ENCODE assay signal across 8 cellular contexts in genomic region chr14:73245401-73246325, GRCh38. TPM values are rescaled to one million over a fixed set of nuclear protein-coding genes. Genes with fewer than 3 reads are reported as not detected.
DNase-seq lines count a peak whose midpoint lies in the region; ATAC-seq and TF ChIP-seq lines count a peak whose summit lies in the region.

No MANE protein-coding gene starts in this region.

- H3K36me3 ChIP-seq in Loucy (ENCODE audit: insufficient read depth, low read length) (no peaks in the 10 kb centered on the region), esophagus squamous epithelium (peaks cover 0 to 3% (median 0%) of the 10 kb centered on the region in 3 donors), parathyroid adenoma (ENCODE audit: control insufficient read depth, insufficient read depth, low read length) (no peaks in the 10 kb centered on the region)

- CTCF ChIA-PET in activated CD8-positive, alpha-beta T cell treated with anti-CD3 and anti-CD28 coated beads for 36 hours (lab: Charles Lee), result no interaction called here

- H3K9ac ChIP-seq in Loucy (ENCODE audit: low read depth, low read length, poor library complexity, severe bottlenecking), result peak overlapping the region; percentile 63
- H3K9ac ChIP-seq in parathyroid adenoma, result no peak overlapping the region

- H3K27me3 ChIP-seq in Loucy (ENCODE audit: insufficient read depth, low read length, poor library complexity, severe bottlenecking) (no peaks in the 10 kb centered on the region), esophagus squamous epithelium (peaks cover 0 to 7% (median 0%) of the 10 kb centered on the region in 4 donors), parathyroid adenoma (ENCODE audit: control insufficient read depth, insufficient read depth, low read length) (no peaks in the 10 kb centered on the region)

- H3K9me3 Mint-ChIP-seq in activated CD8-positive, alpha-beta T cell treated with anti-CD3 and anti-CD28 coated beads for 36 hours, result no peaks in the 10 kb centered on the region

- H3K9me3 ChIP-seq in Loucy (ENCODE audit: insufficient read depth, low read depth, low read length), result no peaks in the 10 kb centered on the region
- no peaks in the 10 kb centered on the region for H3K9me3 ChIP-seq in esophagus squamous epithelium
- no peaks in the 10 kb centered on the region for H3K9me3 ChIP-seq in parathyroid adenoma (ENCODE audit: control insufficient read depth, low read length)

- H3K27me3 Mint-ChIP-seq in activated CD8-positive, alpha-beta T cell treated with anti-CD3 and anti-CD28 coated beads for 36 hours, result peaks cover 38% of the 10 kb centered on the region

- H3F3A ChIP-seq in Loucy (ENCODE audit: low read depth), result 0 out of 2 replicates have a peak, but pooled peaks cover 3% of the 10 kb centered on the region

- H3K4me3 ChIP-seq in Loucy (ENCODE audit: low read length, poor library complexity, severe bottlenecking) (peak overlapping the region; percentile 73), esophagus squamous epithelium (peak overlapping the region; percentile 44 to 79 (median 58)), parathyroid adenoma (ENCODE audit: low read depth, low read length) (no peak overlapping the region)

- peak; percentile 69 for ATAC-seq in GM19324 (IDR thresholded peaks at IDR 0.05; ENCODE audit: low FRiP score, unreplicated experiment)
- ATAC-seq in activated CD8-positive, alpha-beta T cell treated with anti-CD3 and anti-CD28 coated beads for 36 hours, result peak; percentile 85
- no peak for ATAC-seq in GM19328 (IDR thresholded peaks at IDR 0.05; ENCODE audit: unreplicated experiment)

- TF ChIP-seq CTCF in Loucy (conservative IDR thresholded peaks at IDR 0.05; ENCODE audit: low read length) (no peak), esophagus squamous epithelium (IDR thresholded peaks at IDR 0.05) (no peak), parathyroid adenoma (IDR thresholded peaks at IDR 0.05) (no peak)
- no peak for TF ChIP-seq CTCF in activated CD8-positive, alpha-beta T cell treated with anti-CD3 and anti-CD28 coated beads for 36 hours (IDR thresholded peaks at IDR 0.05)

- H3K79me2 ChIP-seq in Loucy (ENCODE audit: insufficient read depth, low read length), result no peaks in the 10 kb centered on the region
- H3K79me2 ChIP-seq in parathyroid adenoma, result no peaks in the 10 kb centered on the region

- peak overlapping the region in 3 of 4 donors; percentile 33 to 44 (median 35) for H3K27ac ChIP-seq in esophagus squamous epithelium
- no peak overlapping the region for H3K27ac ChIP-seq in parathyroid adenoma

- peak overlapping the region; percentile 64 for H3K4me3 Mint-ChIP-seq in activated CD8-positive, alpha-beta T cell treated with anti-CD3 and anti-CD28 coated beads for 36 hours

- H2AFZ ChIP-seq in Loucy (ENCODE audit: low read length) (peak overlapping the region; percentile 92), parathyroid adenoma (peak overlapping the region; percentile 66)

- POLR2A ChIA-PET in activated CD8-positive, alpha-beta T cell treated with anti-CD3 and anti-CD28 coated beads for 36 hours (lab: Charles Lee), result interaction anchor here (1.0 kb wide), 1 partner anchor 12 kb away, joined by 3 read pairs; no protein-coding TSS in a partner anchor

- H3K4me1 ChIP-seq in Loucy (ENCODE audit: insufficient read depth, low read length, poor library complexity, severe bottlenecking), result peaks cover 44% of the 10 kb centered on the region
- H3K4me1 ChIP-seq in esophagus squamous epithelium, result peaks cover 25 to 50% (median 32%) of the 10 kb centered on the region in 3 donors
- no peaks in the 10 kb centered on the region for H3K4me1 ChIP-seq in parathyroid adenoma

- peak in 1 of 4 donors; percentile 37 for TF ChIP-seq POLR2A in esophagus squamous epithelium (IDR thresholded peaks at IDR 0.05)

- whole genome bisulfite sequencing in esophagus squamous epithelium, 2 donors, result 42 to 43% methylated on average over 4 to 8 of the region's 67 CpGs

- no peak overlapping the region for H3K27ac Mint-ChIP-seq in activated CD8-positive, alpha-beta T cell treated with anti-CD3 and anti-CD28 coated beads for 36 hours

- intact Hi-C loops in activated CD8-positive, alpha-beta T cell treated with anti-CD3 and anti-CD28 coated beads for 36 hours (cut with micrococcal nuclease), result no loop called here
- intact Hi-C loops in esophagus squamous epithelium (cut with DNase I), result no loop called here

- H3K4me1 Mint-ChIP-seq in activated CD8-positive, alpha-beta T cell treated with anti-CD3 and anti-CD28 coated beads for 36 hours (ENCODE audit: low read depth), result peaks cover 21% of the 10 kb centered on the region

- DNase-seq in AG20443 (ENCODE audit: low spot score) (peak; percentile 87), esophagus squamous epithelium (lab: John Stamatoyannopoulos, UW) (no peak), DMS 273 treated with DMSO at 0.1 percent for 48 hours (lab: John Stamatoyannopoulos, UW) (no peak)
- peak; percentile 60 for DNase-seq in activated CD8-positive, alpha-beta T cell treated with anti-CD3 and anti-CD28 coated beads for 36 hours

- H3K9me2 ChIP-seq in Loucy (replicated peaks; ENCODE audit: low read depth, low read length), result no peaks in the 10 kb centered on the region

- H3K4me2 ChIP-seq in Loucy (ENCODE audit: low read depth, low read length, poor library complexity, severe bottlenecking) (peak overlapping the region; percentile 76), parathyroid adenoma (ENCODE audit: low read length) (no peak overlapping the region)

- H4K20me1 ChIP-seq in Loucy (ENCODE audit: insufficient read depth, low read length, poor library complexity, severe bottlenecking), result no peaks in the 10 kb centered on the region

- no peaks in the 10 kb centered on the region for H3K36me3 Mint-ChIP-seq in activated CD8-positive, alpha-beta T cell treated with anti-CD3 and anti-CD28 coated beads for 36 hours (ENCODE audit: low read depth)

RNA-seq across cellular contexts. Expression of gene PAPLN, which starts 8.4 kb away (rescaled TPM):
- total RNA-seq in activated CD8-positive, alpha-beta T cell treated with anti-CD3 and anti-CD28 coated beads for 36 hours, result under 1 TPM; 0.29 to 0.47 TPM
- 10 to 100 TPM in 1 of 4 donors, 1 to 10 TPM in 3; 2.2 to 12.6 (median 5.4) TPM for total RNA-seq in esophagus squamous epithelium

Comparison
In these comparisons a context has a peak if more than half of its experiments do, and no peak if none do; other contexts are left out.
1. DNase-seq: peak in AG20443 (single experiment) and activated CD8-positive, alpha-beta T cell treated with anti-CD3 and anti-CD28 coated beads for 36 hours (single experiment); none in esophagus squamous epithelium (single experiment) and DMS 273 treated with DMSO at 0.1 percent for 48 hours (single experiment).